25 cellular contexts compared by ENCODE assay signal in genomic region chr9:18614651-18615050, GRCh38.
"Had no signal": no experiment of that assay in that cellular context is flagged by ENCODE, and none has a peak within 500 bp of the region (broad histone marks: within the 10 kb centered on the region; RNA-seq: fewer than 3 reads in every experiment).

No MANE protein-coding gene starts in this region.

- H3K4me3 ChIP-seq: body of pancreas, cardiac muscle cell, coronary artery, dorsolateral prefrontal cortex, esophagus muscularis mucosa had no signal

- DNase-seq: activated CD4-positive, alpha-beta memory T cell treated with anti-CD3 and anti-CD28 coated beads for 36 hours; activated CD4-positive, alpha-beta T cell treated with anti-CD3 and anti-CD28 coated beads for 36 hours; activated CD4-positive, alpha-beta T cell treated with anti-CD3 and anti-CD28 coated beads, Interleukin-2, amount 10 ng/mL, durations not matched to agents 24 days and 14 days; activated CD4-positive, CD25-positive, alpha-beta regulatory T cell; activated CD4-positive, CD25-positive, alpha-beta regulatory T cell treated with anti-CD3 and anti-CD28 coated beads, Interleukin-2, amount 50 U/mL, for 72 hours; activated CD8-positive, alpha-beta memory T cell treated with anti-CD3 and anti-CD28 coated beads, Interleukin-2, amount 10 ng/mL, durations not matched to agents 7 days and 5 days; activated CD8-positive, alpha-beta memory T cell treated with anti-CD3 and anti-CD28 coated beads, Interleukin-2, amount 50 U/mL, for 4 hours; activated CD8-positive, alpha-beta T cell treated with anti-CD3 and anti-CD28 coated beads, Interleukin-2, amount 10 ng/mL, durations not matched to agents 7 days and 5 days; activated gamma-delta T cell treated with Interleukin-2 at 50 U/mL for 16 hours; activated naive CD4-positive, alpha-beta T cell treated with anti-CD3 and anti-CD28 coated beads, Interleukin-2, amount 50 U/mL, for 16 hours; activated naive CD4-positive, alpha-beta T cell treated with Interleukin-2 at 50 U/mL for 16 hours; activated T-cell treated with anti-CD3 and anti-CD28 coated beads, Interleukin-2, amount 50 U/mL, for 1 hour; activated T-cell treated with anti-CD3 and anti-CD28 coated beads, Interleukin-2, amount 50 U/mL, for 48 hours; amniotic stem cell; aorta; body of pancreas; dorsolateral prefrontal cortex; effector memory CD4-positive, alpha-beta T cell; endodermal cell; erythroblast; head of caudate nucleus; T-helper 2 cell had no signal

- H3K9me3 ChIP-seq: body of pancreas, esophagus muscularis mucosa had no signal

- H3K27me3 ChIP-seq: body of pancreas, cardiac muscle cell, dorsolateral prefrontal cortex, esophagus muscularis mucosa had no signal

- H3K27ac ChIP-seq: body of pancreas, cardiac muscle cell, coronary artery, dorsolateral prefrontal cortex, esophagus muscularis mucosa had no signal

- H3K36me3 ChIP-seq: cardiac muscle cell, esophagus muscularis mucosa had no signal

- H3K4me1 ChIP-seq: body of pancreas had no signal

- ATAC-seq: activated CD4-positive, alpha-beta T cell treated with anti-CD3 and anti-CD28 coated beads for 36 hours; activated CD8-positive, alpha-beta memory T cell treated with anti-CD3 and anti-CD28 coated beads, Interleukin-2, amount 10 ng/mL, durations not matched to agents 7 days and 5 days; activated CD8-positive, alpha-beta T cell treated with anti-CD3 and anti-CD28 coated beads, Interleukin-2, amount 10 ng/mL, durations not matched to agents 7 days and 5 days; body of pancreas had no signal
